ENCODE assay signal across 8 cellular contexts in the genomic region with DNA sequence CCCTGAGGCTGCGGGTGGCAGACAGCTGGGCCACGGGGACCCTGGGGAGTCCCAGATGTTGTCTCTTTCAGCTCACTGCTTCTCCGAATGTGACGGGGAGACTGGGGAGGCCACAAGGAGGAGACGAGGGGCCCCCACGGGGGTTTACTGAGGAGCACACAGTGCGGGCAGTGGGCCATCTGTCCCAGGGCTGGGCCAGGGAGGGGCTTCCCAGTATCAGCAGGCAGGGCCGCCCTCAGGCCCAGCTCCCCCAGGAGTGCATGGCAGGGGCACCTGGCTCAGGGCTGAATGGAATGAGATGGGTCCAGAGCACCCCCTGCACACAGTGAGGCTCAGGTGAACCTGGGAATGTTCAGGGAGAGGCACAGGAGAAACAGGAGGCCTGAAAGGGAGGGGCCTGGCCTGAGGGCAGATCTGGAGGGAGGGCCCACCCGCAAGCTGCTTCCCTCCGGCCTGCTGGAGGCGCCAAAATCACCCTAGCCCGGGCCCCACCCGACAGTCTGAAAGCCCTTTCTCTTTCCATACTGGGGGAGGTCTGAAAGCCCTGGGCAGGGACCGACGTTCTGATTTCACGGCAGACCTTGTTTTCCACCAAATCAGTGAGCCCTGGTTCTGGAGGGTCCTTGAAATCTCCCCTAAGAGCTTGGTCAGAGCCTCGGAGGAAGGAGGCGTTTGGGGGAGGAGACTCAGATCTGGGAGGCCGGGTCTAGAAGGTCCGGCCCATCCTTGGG. TPM values are rescaled to one million over a fixed set of nuclear protein-coding genes. Genes with fewer than 3 reads are reported as not detected.
DNase-seq lines count a peak whose midpoint lies in the region; ATAC-seq and TF ChIP-seq lines count a peak whose summit lies in the region.

No MANE protein-coding gene starts in this region.

- H3K4me1 ChIP-seq in NT2/D1 (ENCODE audit: insufficient read depth, insufficient read length): peaks cover 30% of the 10 kb centered on the region

- no peaks in the 10 kb centered on the region for H3K27me3 ChIP-seq in NT2/D1 (ENCODE audit: insufficient read depth, insufficient read length)

- peak overlapping the region; percentile 51 for H3K4me3 ChIP-seq in NT2/D1 (ENCODE audit: insufficient read length, low read depth)

- H3K27me3 Mint-ChIP-seq in endothelial cell (ENCODE audit: unreplicated experiment): peaks cover 16% of the 10 kb centered on the region

- no peaks in the 10 kb centered on the region for H3K36me3 Mint-ChIP-seq in endothelial cell (ENCODE audit: low read depth, unreplicated experiment)

- H3K4me1 Mint-ChIP-seq in endothelial cell (ENCODE audit: unreplicated experiment): peaks cover 14% of the 10 kb centered on the region

- peak overlapping the region; percentile 48 for H3K27ac Mint-ChIP-seq in endothelial cell (ENCODE audit: unreplicated experiment)

- DNase-seq in Daoy (ENCODE audit: low read depth): peak; percentile 71
- no peak for DNase-seq in NT2/D1 (ENCODE audit: low read depth, low spot score)
- DNase-seq in endothelial cell (ENCODE audit: low spot score): peak; percentile 73
- DNase-seq in omental fat pad (ENCODE audit: low spot score): no peak
- no peak for DNase-seq in stimulated activated CD4-positive, alpha-beta T cell treated with anti-CD3 and anti-CD28 coated beads, Interleukin-4, amount 100 ng/mL, for 4 hours
- no peak for DNase-seq in midbrain (lab: John Stamatoyannopoulos, UW)

- H3K4me3 Mint-ChIP-seq in endothelial cell (ENCODE audit: unreplicated experiment): no peak overlapping the region

- H3K9me3 ChIP-seq in NT2/D1 (ENCODE audit: insufficient read depth, low read length): no peaks in the 10 kb centered on the region

- H3K9me3 Mint-ChIP-seq in endothelial cell (ENCODE audit: unreplicated experiment): no peaks in the 10 kb centered on the region

- no peaks in the 10 kb centered on the region for H3K36me3 ChIP-seq in NT2/D1 (ENCODE audit: insufficient read depth, insufficient read length, low read length)

- H3K9ac ChIP-seq in NT2/D1 (ENCODE audit: insufficient read length, low read depth): peak overlapping the region; percentile 80

- ATAC-seq in GM19372 (IDR thresholded peaks at IDR 0.05; ENCODE audit: low read depth, unreplicated experiment) (peak; percentile 35), HG03280 (IDR thresholded peaks at IDR 0.05; ENCODE audit: unreplicated experiment) (peak; percentile 43), omental fat pad (ENCODE audit: low FRiP score) (peak; percentile 52)

- no peak for TF ChIP-seq CTCF in endothelial cell (IDR thresholded peaks at IDR 0.05; ENCODE audit: unreplicated experiment)
- no peak for TF ChIP-seq CTCF in omental fat pad (IDR thresholded peaks at IDR 0.05)

RNA-seq across cellular contexts. Expression of gene PTMA, which starts 35.5 kb away (rescaled TPM):
- total RNA-seq in Daoy (2014; rRNA removed; shearing (Covaris generic)): 969 and 1,053 TPM in 2 replicates
- total RNA-seq in endothelial cell (ENCODE audit: unreplicated experiment): 592 TPM
- 1,000 to 10,000 TPM in 1 of 4 donors, 100 to 1,000 TPM in 3; 757 to 1,307 (median 926) TPM for total RNA-seq in omental fat pad

Comparison
In these comparisons a context has a peak if more than half of its experiments do, and no peak if none do; other contexts are left out.
1. DNase-seq: peak in Daoy (single experiment) and endothelial cell (single experiment); none in NT2/D1 (single experiment), omental fat pad (single experiment), stimulated activated CD4-positive, alpha-beta T cell treated with anti-CD3 and anti-CD28 coated beads, Interleukin-4, amount 100 ng/mL, for 4 hours (0 of 2) and midbrain (single experiment).
2. Peak in every context shown above with its lines, with median percentiles within 50 percentile points of each other: ATAC-seq.